Comparison of ENCODE assay signal across 1 cellular context in the genomic region with DNA sequence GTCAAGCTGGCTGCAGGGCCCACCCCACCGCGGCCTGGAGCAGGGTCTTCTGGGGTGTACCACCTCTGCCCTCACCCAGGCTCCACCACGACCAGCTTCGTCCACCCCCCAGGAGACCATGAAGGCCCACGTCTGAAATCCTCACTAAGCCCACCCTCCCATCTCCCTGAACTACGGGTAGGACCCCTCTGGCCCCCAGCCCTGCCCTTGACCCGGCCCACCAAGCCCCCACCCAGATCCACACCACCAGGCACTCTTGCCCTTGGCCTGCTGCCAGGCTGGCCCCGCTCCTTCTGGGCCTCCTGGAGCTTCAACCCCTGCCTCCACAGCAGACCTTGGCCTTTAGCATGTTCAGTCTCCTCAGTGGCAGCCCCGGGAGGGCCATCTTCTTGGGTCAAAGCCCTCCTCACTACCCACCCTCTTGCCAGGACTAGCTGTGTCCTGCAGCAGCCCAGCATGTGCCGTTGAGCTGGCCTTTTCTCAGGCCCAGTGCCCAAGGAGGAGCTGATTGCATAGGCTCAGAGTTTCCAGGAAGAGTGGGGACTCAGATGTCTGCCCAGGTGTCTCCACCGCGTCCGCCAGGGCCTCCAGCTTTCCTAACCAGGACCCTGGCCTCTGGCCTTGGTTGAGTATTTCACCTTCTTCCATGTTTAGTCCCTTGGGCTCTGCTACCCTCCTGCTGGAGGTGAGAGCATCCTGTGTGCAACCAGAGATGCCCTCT.
TF ChIP-seq lines count a peak whose summit lies in the region.

No MANE protein-coding gene starts in this region.

TF ChIP-seq in IMR-90, 13 proteins besides CTCF, POLR2A, EP300 and RAD21 (continued from another document):
- TF ChIP-seq, protein P1, sequence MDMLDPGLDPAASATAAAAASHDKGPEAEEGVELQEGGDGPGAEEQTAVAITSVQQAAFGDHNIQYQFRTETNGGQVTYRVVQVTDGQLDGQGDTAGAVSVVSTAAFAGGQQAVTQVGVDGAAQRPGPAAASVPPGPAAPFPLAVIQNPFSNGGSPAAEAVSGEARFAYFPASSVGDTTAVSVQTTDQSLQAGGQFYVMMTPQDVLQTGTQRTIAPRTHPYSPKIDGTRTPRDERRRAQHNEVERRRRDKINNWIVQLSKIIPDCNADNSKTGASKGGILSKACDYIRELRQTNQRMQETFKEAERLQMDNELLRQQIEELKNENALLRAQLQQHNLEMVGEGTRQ (IDR thresholded peaks at IDR 0.05; ENCODE audit: low read depth, low read length), result no peak
- TF ChIP-seq CHD1 (IDR thresholded peaks at IDR 0.05; ENCODE audit: low read depth, low read length) (no peak), CEBPB (IDR thresholded peaks at IDR 0.05; ENCODE audit: low read depth, low read length) (no peak), MAZ (IDR thresholded peaks at IDR 0.05; ENCODE audit: borderline replicate concordance, low read depth, low read length) (no peak), RCOR1 (IDR thresholded peaks at IDR 0.05; ENCODE audit: insufficient replicate concordance, low read length) (no peak), MXI1 (IDR thresholded peaks at IDR 0.05; ENCODE audit: borderline replicate concordance, low read depth, low read length) (no peak), BHLHE40 (IDR thresholded peaks at IDR 0.05; ENCODE audit: low read depth, low read length) (no peak), NFE2L2 (IDR thresholded peaks at IDR 0.05; ENCODE audit: low read depth, low read length) (no peak), FOS (IDR thresholded peaks at IDR 0.05; ENCODE audit: low read depth, low read length) (no peak), RFX5 (IDR thresholded peaks at IDR 0.05; ENCODE audit: low read depth, low read length) (no peak), MAFK (IDR thresholded peaks at IDR 0.05; ENCODE audit: low read depth, low read length) (no peak)
- TF ChIP-seq, protein P2, sequence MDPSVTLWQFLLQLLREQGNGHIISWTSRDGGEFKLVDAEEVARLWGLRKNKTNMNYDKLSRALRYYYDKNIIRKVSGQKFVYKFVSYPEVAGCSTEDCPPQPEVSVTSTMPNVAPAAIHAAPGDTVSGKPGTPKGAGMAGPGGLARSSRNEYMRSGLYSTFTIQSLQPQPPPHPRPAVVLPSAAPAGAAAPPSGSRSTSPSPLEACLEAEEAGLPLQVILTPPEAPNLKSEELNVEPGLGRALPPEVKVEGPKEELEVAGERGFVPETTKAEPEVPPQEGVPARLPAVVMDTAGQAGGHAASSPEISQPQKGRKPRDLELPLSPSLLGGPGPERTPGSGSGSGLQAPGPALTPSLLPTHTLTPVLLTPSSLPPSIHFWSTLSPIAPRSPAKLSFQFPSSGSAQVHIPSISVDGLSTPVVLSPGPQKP (IDR thresholded peaks at IDR 0.05; ENCODE audit: borderline replicate concordance, low read depth, low read length), result no peak
TF ChIP-seq in IMR-90: peak in this region for 0.
